29 cellular contexts compared by ENCODE assay signal in genomic region chr11:77118971-77119370, GRCh38. TPM values are rescaled to one million over a fixed set of nuclear protein-coding genes. Genes with fewer than 3 reads are reported as not detected.
"Had no signal": no experiment of that assay in that cellular context is flagged by ENCODE, and none has a peak within 500 bp of the region (broad histone marks: within the 10 kb centered on the region; RNA-seq: fewer than 3 reads in every experiment).

No MANE protein-coding gene starts in this region.

- H3K36me3 Mint-ChIP-seq: natural killer cell; stimulated activated effector memory CD8-positive, alpha-beta T cell treated with anti-CD3 and anti-CD28 coated beads, Interleukin-12 subunit alpha, Interleukin-12 subunit beta, amount 100 ng/mL, for 72 hours; stimulated activated naive B cell treated with anti-CD40 and anti-IgM and Interleukin-4, amounts not matched to agents 10 μg/mL and 1 μg/mL and 100 μg/mL, for 72 hours had no signal

- H3K4me1 ChIP-seq: parathyroid adenoma, psoas muscle, right lobe of liver, stomach, thyroid gland, tibial nerve, upper lobe of left lung, vagina had no signal

- H3K9me3 ChIP-seq: ovary, psoas muscle, right lobe of liver, stomach, thoracic aorta, thyroid gland, tibial nerve, upper lobe of left lung, vagina had no signal

- H3K9me3 Mint-ChIP-seq: naive thymus-derived CD4-positive, alpha-beta T cell; natural killer cell; nephron; stimulated activated effector memory CD8-positive, alpha-beta T cell treated with anti-CD3 and anti-CD28 coated beads, Interleukin-12 subunit alpha, Interleukin-12 subunit beta, amount 100 ng/mL, for 72 hours; stimulated activated naive B cell treated with anti-CD40 and anti-IgM and Interleukin-4, amounts not matched to agents 10 μg/mL and 1 μg/mL and 100 μg/mL, for 72 hours; stimulated activated naive CD8-positive, alpha-beta T cell treated with anti-CD3 and anti-CD28 coated beads, Interleukin-15, Interleukin-2, amounts not matched to agents 100 ng/mL and 50 ng/mL, for 24 hours had no signal

- DNase-seq: naive thymus-derived CD4-positive, alpha-beta T cell; natural killer cell; occipital lobe; ovary; small intestine; stimulated activated CD4-positive, alpha-beta T cell treated with anti-CD3 and anti-CD28 coated beads, Interleukin-15, amount 100 ng/mL, for 24 hours; stimulated activated CD4-positive, alpha-beta T cell treated with anti-CD3 and anti-CD28 coated beads, Interleukin-2, amount 100 ng/mL, for 24 hours; stimulated activated CD4-positive, alpha-beta T cell treated with anti-CD3 and anti-CD28 coated beads, Interleukin-2, amount 100 ng/mL, for 48 hours; stimulated activated CD4-positive, alpha-beta T cell treated with anti-CD3 and anti-CD28 coated beads, Interleukin-4, amount 100 ng/mL, for 24 hours; stimulated activated naive B cell treated with anti-CD40 and anti-IgM and Interleukin-4, amounts not matched to agents 10 μg/mL and 1 μg/mL and 100 μg/mL, for 72 hours; stimulated activated naive CD4-positive, alpha-beta T cell treated with Interleukin-2 at 50 U/mL for 16 hours; stomach; thyroid gland; trophoblast cell had no signal

- ATAC-seq: naive thymus-derived CD4-positive, alpha-beta T cell; natural killer cell; right cardiac atrium; right lobe of liver; stimulated activated effector memory CD8-positive, alpha-beta T cell treated with anti-CD3 and anti-CD28 coated beads, Interleukin-12 subunit alpha, Interleukin-12 subunit beta, amount 100 ng/mL, for 72 hours; stimulated activated naive B cell treated with anti-CD40 and anti-IgM and Interleukin-4, amounts not matched to agents 10 μg/mL and 1 μg/mL and 100 μg/mL, for 72 hours had no signal

- H3K27me3 Mint-ChIP-seq: naive thymus-derived CD4-positive, alpha-beta T cell; progenitor cell of endocrine pancreas; stimulated activated naive B cell treated with anti-CD40 and anti-IgM and Interleukin-4, amounts not matched to agents 10 μg/mL and 1 μg/mL and 100 μg/mL, for 72 hours; stimulated activated naive CD8-positive, alpha-beta T cell treated with anti-CD3 and anti-CD28 coated beads, Interleukin-15, Interleukin-2, amounts not matched to agents 100 ng/mL and 50 ng/mL, for 24 hours had no signal

- H3K4me1 Mint-ChIP-seq: nephron; stimulated activated naive B cell treated with anti-CD40 and anti-IgM and Interleukin-4, amounts not matched to agents 10 μg/mL and 1 μg/mL and 100 μg/mL, for 72 hours had no signal

- H3K27ac ChIP-seq: ovary, parathyroid adenoma, psoas muscle, right lobe of liver, stomach, thoracic aorta, thyroid gland, tibial nerve, upper lobe of left lung, vagina had no signal

- H3K4me3 Mint-ChIP-seq: naive thymus-derived CD4-positive, alpha-beta T cell; natural killer cell; nephron; stimulated activated effector memory CD8-positive, alpha-beta T cell treated with anti-CD3 and anti-CD28 coated beads, Interleukin-12 subunit alpha, Interleukin-12 subunit beta, amount 100 ng/mL, for 72 hours; stimulated activated naive B cell treated with anti-CD40 and anti-IgM and Interleukin-4, amounts not matched to agents 10 μg/mL and 1 μg/mL and 100 μg/mL, for 72 hours; stimulated activated naive CD8-positive, alpha-beta T cell treated with anti-CD3 and anti-CD28 coated beads, Interleukin-15, Interleukin-2, amounts not matched to agents 100 ng/mL and 50 ng/mL, for 24 hours had no signal

- H3K27me3 ChIP-seq: ovary, right lobe of liver, stomach, thyroid gland, tibial nerve, upper lobe of left lung, vagina had no signal

- H3K4me3 ChIP-seq: ovary, psoas muscle, right lobe of liver, stomach, thoracic aorta, thyroid gland, tibial nerve, upper lobe of left lung, vagina had no signal

- H3K27ac Mint-ChIP-seq: naive thymus-derived CD4-positive, alpha-beta T cell; natural killer cell; nephron; progenitor cell of endocrine pancreas; stimulated activated effector memory CD8-positive, alpha-beta T cell treated with anti-CD3 and anti-CD28 coated beads, Interleukin-12 subunit alpha, Interleukin-12 subunit beta, amount 100 ng/mL, for 72 hours; stimulated activated naive B cell treated with anti-CD40 and anti-IgM and Interleukin-4, amounts not matched to agents 10 μg/mL and 1 μg/mL and 100 μg/mL, for 72 hours; stimulated activated naive CD8-positive, alpha-beta T cell treated with anti-CD3 and anti-CD28 coated beads, Interleukin-15, Interleukin-2, amounts not matched to agents 100 ng/mL and 50 ng/mL, for 24 hours had no signal

- H3K9ac ChIP-seq: parathyroid adenoma had no signal

- H3K36me3 ChIP-seq: ovary, thyroid gland had no signal

RNA-seq across cellular contexts. Expression of gene OMP, which starts 16.3 kb away (rescaled TPM):
- total RNA-seq: occipital lobe, osteoblast, progenitor cell of endocrine pancreas, psoas muscle, right cardiac atrium, subcutaneous adipose tissue, temporal lobe, thoracic aorta, vagina had no signal
